In genomic region chr1:47231314-47232186, GRCh38 we compare ENCODE assay signal across 1 cellular context.
TF ChIP-seq lines count a peak whose summit lies in the region.

No MANE protein-coding gene starts in this region.

TF ChIP-seq in K562, 482 proteins besides CTCF, POLR2A, EP300 and RAD21 (continued from another document and continues in another):
- TF ChIP-seq, protein P1, sequence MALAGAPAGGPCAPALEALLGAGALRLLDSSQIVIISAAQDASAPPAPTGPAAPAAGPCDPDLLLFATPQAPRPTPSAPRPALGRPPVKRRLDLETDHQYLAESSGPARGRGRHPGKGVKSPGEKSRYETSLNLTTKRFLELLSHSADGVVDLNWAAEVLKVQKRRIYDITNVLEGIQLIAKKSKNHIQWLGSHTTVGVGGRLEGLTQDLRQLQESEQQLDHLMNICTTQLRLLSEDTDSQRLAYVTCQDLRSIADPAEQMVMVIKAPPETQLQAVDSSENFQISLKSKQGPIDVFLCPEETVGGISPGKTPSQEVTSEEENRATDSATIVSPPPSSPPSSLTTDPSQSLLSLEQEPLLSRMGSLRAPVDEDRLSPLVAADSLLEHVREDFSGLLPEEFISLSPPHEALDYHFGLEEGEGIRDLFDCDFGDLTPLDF (CRISPR knock-in tag; IDR thresholded peaks at IDR 0.05), result 0 out of 2 replicates have a peak, but pooled peaks have one; percentile 50
- TF ChIP-seq SNRNP70 (optimal IDR thresholded peaks at IDR 0.05; ENCODE audit: low read depth, low read length) (no peak), HMGN3 (IDR thresholded peaks at IDR 0.05; ENCODE audit: borderline replicate concordance, extremely low read depth, insufficient read length, low read depth, low read length) (no peak), EP400 (IDR thresholded peaks at IDR 0.05) (peak; percentile 94), OTX1 (CRISPR knock-in tag; IDR thresholded peaks at IDR 0.05) (peak; percentile 58; the same call in 1 of the 2 replicates), MAX (CRISPR knock-in tag; IDR thresholded peaks at IDR 0.05) (no peak), CHD4 (IDR thresholded peaks at IDR 0.05; ENCODE audit: insufficient read depth, insufficient replicate concordance, low read depth, low read length, poor library complexity, severe bottlenecking) (no peak), GATAD2B (IDR thresholded peaks at IDR 0.05; ENCODE audit: borderline replicate concordance) (no peak), PURB (CRISPR knock-in tag; IDR thresholded peaks at IDR 0.05; ENCODE audit: low read depth) (no peak), ZNF75A (CRISPR knock-in tag; IDR thresholded peaks at IDR 0.05) (no peak), FIP1L1 (IDR thresholded peaks at IDR 0.05; ENCODE audit: low read depth, low read length, poor library complexity, severe bottlenecking) (no peak), KLF6 (CRISPR knock-in tag; IDR thresholded peaks at IDR 0.05; ENCODE audit: borderline replicate concordance) (peak; percentile 57; the same call in 1 of the 2 replicates), SMARCE1 (IDR thresholded peaks at IDR 0.05) (peak; percentile 84), MEF2D (tag; conservative IDR thresholded peaks at IDR 0.05; ENCODE audit: low read depth) (peak; percentile 69; the same call in 1 of the 2 replicates), CBX5 (IDR thresholded peaks at IDR 0.05; ENCODE audit: borderline replicate concordance, low read depth) (no peak), CCAR2 (IDR thresholded peaks at IDR 0.05; ENCODE audit: low read depth, low read length) (no peak), HDAC2 (IDR thresholded peaks at IDR 0.05) (peak; percentile 75; the same call in 1 of the 2 replicates), ZNF316 (IDR thresholded peaks at IDR 0.05) (peak; percentile 38; the same call in 1 of the 2 replicates), MTA3 (IDR thresholded peaks at IDR 0.05; ENCODE audit: borderline replicate concordance) (0 out of 2 replicates have a peak, but pooled peaks have one; percentile 32), ZNF12 (CRISPR knock-in tag; IDR thresholded peaks at IDR 0.05) (no peak; the same call in 1 of the 2 replicates), ZNF347 (CRISPR knock-in tag; IDR thresholded peaks at IDR 0.05; ENCODE audit: low read depth) (no peak), CAMTA2 (CRISPR knock-in tag; conservative IDR thresholded peaks at IDR 0.05) (no peak), TBL1XR1 (IDR thresholded peaks at IDR 0.05; ENCODE audit: low read length in 2 of 2) (peak in 1 of 2 experiments; percentile 23; a peak in 1 of 4 replicates), LEF1 (IDR thresholded peaks at IDR 0.05) (peak; percentile 83), TAF15 (IDR thresholded peaks at IDR 0.05; ENCODE audit: low read depth, low read length) (no peak), GABPA (tag; conservative IDR thresholded peaks at IDR 0.05; ENCODE audit: low read depth) (peak; percentile 52; the same call in 1 of the 2 replicates), HDGF (IDR thresholded peaks at IDR 0.05) (peak; percentile 97; the same call in 1 of the 2 replicates), ZNF175 (CRISPR knock-in tag; IDR thresholded peaks at IDR 0.05; ENCODE audit: low read depth) (no peak), ELF4 (CRISPR knock-in tag; IDR thresholded peaks at IDR 0.05) (peak; percentile 31; the same call in 1 of the 2 replicates), HNRNPLL (IDR thresholded peaks at IDR 0.05; ENCODE audit: low read depth, low read length, poor library complexity, severe bottlenecking) (peak; percentile 93), RFX1 (IDR thresholded peaks at IDR 0.05) (no peak), MEF2A (IDR thresholded peaks at IDR 0.05; ENCODE audit: control insufficient read depth, low read depth, low read length) (no peak), CBX3 (IDR thresholded peaks at IDR 0.05; ENCODE audit: borderline replicate concordance in 1 of 2, low read length in 2 of 2) (peak in 1 of 2 experiments; percentile 64; a peak in 2 of 3 replicates), NR4A1 (CRISPR knock-in tag; IDR thresholded peaks at IDR 0.05) (no peak), NR4A1 (tag; IDR thresholded peaks at IDR 0.05) (no peak), ZNF561 (CRISPR knock-in tag; conservative IDR thresholded peaks at IDR 0.05) (no peak), EZH2 (IDR thresholded peaks at IDR 0.05; ENCODE audit: borderline replicate concordance, low read depth, low read length) (no peak), NR2F6 (CRISPR knock-in tag; IDR thresholded peaks at IDR 0.05) (no peak), ZKSCAN1 (IDR thresholded peaks at IDR 0.05; ENCODE audit: low read depth, low read length) (no peak; the same call in 1 of the 2 replicates), POLR2AphosphoS5 (IDR thresholded peaks at IDR 0.05; ENCODE audit: control insufficient read depth, insufficient read depth, low read depth, low read length) (peak; percentile 73), JUNB (CRISPR knock-in tag; conservative IDR thresholded peaks at IDR 0.05) (no peak), SMAD2 (IDR thresholded peaks at IDR 0.05; ENCODE audit: low read depth, low read length) (no peak), RBM22 (IDR thresholded peaks at IDR 0.05; ENCODE audit: low read depth, low read length, poor library complexity, severe bottlenecking) (peak; percentile 73), ZFPM2 (CRISPR knock-in tag; IDR thresholded peaks at IDR 0.05) (no peak), PHF8 (IDR thresholded peaks at IDR 0.05; ENCODE audit: borderline replicate concordance, low read length) (peak; percentile 53; the same call in 1 of the 2 replicates), TBP (optimal IDR thresholded peaks at IDR 0.05; ENCODE audit: low read depth, low read length) (peak; percentile 73), SREBF1 (IDR thresholded peaks at IDR 0.05; ENCODE audit: borderline replicate concordance, low read depth, low read length) (no peak), HDAC6 (IDR thresholded peaks at IDR 0.05; ENCODE audit: low read depth, low read length) (no peak), ZNF707 (CRISPR knock-in tag; conservative IDR thresholded peaks at IDR 0.05) (no peak), KAT7 (CRISPR knock-in tag; IDR thresholded peaks at IDR 0.05; ENCODE audit: borderline replicate concordance) (peak; percentile 84), ZNF589 (CRISPR knock-in tag; IDR thresholded peaks at IDR 0.05; ENCODE audit: low read depth) (no peak; the same call in 1 of the 2 replicates), STAT5B (CRISPR knock-in tag; IDR thresholded peaks at IDR 0.05) (no peak), MED1 (CRISPR knock-in tag; IDR thresholded peaks at IDR 0.05; ENCODE audit: borderline replicate concordance) (no peak), L3MBTL2 (IDR thresholded peaks at IDR 0.05) (peak; percentile 79), SIN3B (IDR thresholded peaks at IDR 0.05; ENCODE audit: low read depth) (no peak), KDM2B (CRISPR knock-in tag; IDR thresholded peaks at IDR 0.05) (no peak), TCF3 (CRISPR knock-in tag; IDR thresholded peaks at IDR 0.05) (peak; percentile 61; the same call in 1 of the 2 replicates), ARHGAP35 (IDR thresholded peaks at IDR 0.05; ENCODE audit: partially characterized antibody) (peak; percentile 1), TEAD1 (CRISPR knock-in tag; IDR thresholded peaks at IDR 0.05) (0 out of 4 replicates have a peak, but pooled peaks of 1 of the 2 experiments have one; percentile 25), ZNF274 (IDR thresholded peaks at IDR 0.05; ENCODE audit: borderline replicate concordance, low read depth, low read length) (no peak), STAT5A (IDR thresholded peaks at IDR 0.05; ENCODE audit: borderline replicate concordance, low read length) (peak; percentile 55; the same call in 1 of the 2 replicates), SMARCB1 (IDR thresholded peaks at IDR 0.05; ENCODE audit: insufficient read length, low read depth) (peak; percentile 72), DMBX1 (CRISPR knock-in tag; IDR thresholded peaks at IDR 0.05; ENCODE audit: borderline replicate concordance) (no peak), SRF (CRISPR knock-in tag; IDR thresholded peaks at IDR 0.05) (no peak), ZNF174 (CRISPR knock-in tag; IDR thresholded peaks at IDR 0.05) (no peak), PTBP1 (IDR thresholded peaks at IDR 0.05; ENCODE audit: low read depth, low read length) (no peak), MCM2 (IDR thresholded peaks at IDR 0.05; ENCODE audit: low read depth) (no peak), ZNF146 (CRISPR knock-in tag; IDR thresholded peaks at IDR 0.05; ENCODE audit: unreplicated experiment) (no peak), NEUROD1 (IDR thresholded peaks at IDR 0.05; ENCODE audit: borderline replicate concordance, low read depth, low read length, partially characterized antibody) (no peak), FOS (IDR thresholded peaks at IDR 0.05; ENCODE audit: extremely low read depth, insufficient read length) (no peak), USF2 (CRISPR knock-in tag; IDR thresholded peaks at IDR 0.05) (no peak; the same call in 1 of the 2 replicates), ZNF507 (tag; conservative IDR thresholded peaks at IDR 0.05) (no peak), RAD51 (IDR thresholded peaks at IDR 0.05; ENCODE audit: borderline replicate concordance, low read depth) (peak; percentile 32; the same call in 1 of the 2 replicates)
- TF ChIP-seq, protein P2, sequence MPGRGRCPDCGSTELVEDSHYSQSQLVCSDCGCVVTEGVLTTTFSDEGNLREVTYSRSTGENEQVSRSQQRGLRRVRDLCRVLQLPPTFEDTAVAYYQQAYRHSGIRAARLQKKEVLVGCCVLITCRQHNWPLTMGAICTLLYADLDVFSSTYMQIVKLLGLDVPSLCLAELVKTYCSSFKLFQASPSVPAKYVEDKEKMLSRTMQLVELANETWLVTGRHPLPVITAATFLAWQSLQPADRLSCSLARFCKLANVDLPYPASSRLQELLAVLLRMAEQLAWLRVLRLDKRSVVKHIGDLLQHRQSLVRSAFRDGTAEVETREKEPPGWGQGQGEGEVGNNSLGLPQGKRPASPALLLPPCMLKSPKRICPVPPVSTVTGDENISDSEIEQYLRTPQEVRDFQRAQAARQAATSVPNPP (IDR thresholded peaks at IDR 0.05; ENCODE audit: borderline replicate concordance, insufficient read depth, insufficient read length), result no peak
- TF ChIP-seq, protein P3, sequence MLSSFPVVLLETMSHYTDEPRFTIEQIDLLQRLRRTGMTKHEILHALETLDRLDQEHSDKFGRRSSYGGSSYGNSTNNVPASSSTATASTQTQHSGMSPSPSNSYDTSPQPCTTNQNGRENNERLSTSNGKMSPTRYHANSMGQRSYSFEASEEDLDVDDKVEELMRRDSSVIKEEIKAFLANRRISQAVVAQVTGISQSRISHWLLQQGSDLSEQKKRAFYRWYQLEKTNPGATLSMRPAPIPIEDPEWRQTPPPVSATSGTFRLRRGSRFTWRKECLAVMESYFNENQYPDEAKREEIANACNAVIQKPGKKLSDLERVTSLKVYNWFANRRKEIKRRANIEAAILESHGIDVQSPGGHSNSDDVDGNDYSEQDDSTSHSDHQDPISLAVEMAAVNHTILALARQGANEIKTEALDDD (IDR thresholded peaks at IDR 0.05), result no peak
- TF ChIP-seq, protein P4, sequence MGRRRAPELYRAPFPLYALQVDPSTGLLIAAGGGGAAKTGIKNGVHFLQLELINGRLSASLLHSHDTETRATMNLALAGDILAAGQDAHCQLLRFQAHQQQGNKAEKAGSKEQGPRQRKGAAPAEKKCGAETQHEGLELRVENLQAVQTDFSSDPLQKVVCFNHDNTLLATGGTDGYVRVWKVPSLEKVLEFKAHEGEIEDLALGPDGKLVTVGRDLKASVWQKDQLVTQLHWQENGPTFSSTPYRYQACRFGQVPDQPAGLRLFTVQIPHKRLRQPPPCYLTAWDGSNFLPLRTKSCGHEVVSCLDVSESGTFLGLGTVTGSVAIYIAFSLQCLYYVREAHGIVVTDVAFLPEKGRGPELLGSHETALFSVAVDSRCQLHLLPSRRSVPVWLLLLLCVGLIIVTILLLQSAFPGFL (CRISPR knock-in tag; IDR thresholded peaks at IDR 0.05), result no peak
- TF ChIP-seq, protein P5, sequence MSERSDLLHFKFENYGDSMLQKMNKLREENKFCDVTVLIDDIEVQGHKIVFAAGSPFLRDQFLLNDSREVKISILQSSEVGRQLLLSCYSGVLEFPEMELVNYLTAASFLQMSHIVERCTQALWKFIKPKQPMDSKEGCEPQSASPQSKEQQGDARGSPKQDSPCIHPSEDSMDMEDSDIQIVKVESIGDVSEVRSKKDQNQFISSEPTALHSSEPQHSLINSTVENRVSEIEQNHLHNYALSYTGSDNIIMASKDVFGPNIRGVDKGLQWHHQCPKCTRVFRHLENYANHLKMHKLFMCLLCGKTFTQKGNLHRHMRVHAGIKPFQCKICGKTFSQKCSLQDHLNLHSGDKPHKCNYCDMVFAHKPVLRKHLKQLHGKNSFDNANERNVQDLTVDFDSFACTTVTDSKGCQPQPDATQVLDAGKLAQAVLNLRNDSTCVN (CRISPR knock-in tag; IDR thresholded peaks at IDR 0.05), result peak; percentile 93; the same call in 1 of the 2 replicates
- TF ChIP-seq, protein P6, sequence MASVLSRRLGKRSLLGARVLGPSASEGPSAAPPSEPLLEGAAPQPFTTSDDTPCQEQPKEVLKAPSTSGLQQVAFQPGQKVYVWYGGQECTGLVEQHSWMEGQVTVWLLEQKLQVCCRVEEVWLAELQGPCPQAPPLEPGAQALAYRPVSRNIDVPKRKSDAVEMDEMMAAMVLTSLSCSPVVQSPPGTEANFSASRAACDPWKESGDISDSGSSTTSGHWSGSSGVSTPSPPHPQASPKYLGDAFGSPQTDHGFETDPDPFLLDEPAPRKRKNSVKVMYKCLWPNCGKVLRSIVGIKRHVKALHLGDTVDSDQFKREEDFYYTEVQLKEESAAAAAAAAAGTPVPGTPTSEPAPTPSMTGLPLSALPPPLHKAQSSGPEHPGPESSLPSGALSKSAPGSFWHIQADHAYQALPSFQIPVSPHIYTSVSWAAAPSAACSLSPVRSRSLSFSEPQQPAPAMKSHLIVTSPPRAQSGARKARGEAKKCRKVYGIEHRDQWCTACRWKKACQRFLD (CRISPR knock-in tag; IDR thresholded peaks at IDR 0.05), result no peak
- TF ChIP-seq, protein P7, sequence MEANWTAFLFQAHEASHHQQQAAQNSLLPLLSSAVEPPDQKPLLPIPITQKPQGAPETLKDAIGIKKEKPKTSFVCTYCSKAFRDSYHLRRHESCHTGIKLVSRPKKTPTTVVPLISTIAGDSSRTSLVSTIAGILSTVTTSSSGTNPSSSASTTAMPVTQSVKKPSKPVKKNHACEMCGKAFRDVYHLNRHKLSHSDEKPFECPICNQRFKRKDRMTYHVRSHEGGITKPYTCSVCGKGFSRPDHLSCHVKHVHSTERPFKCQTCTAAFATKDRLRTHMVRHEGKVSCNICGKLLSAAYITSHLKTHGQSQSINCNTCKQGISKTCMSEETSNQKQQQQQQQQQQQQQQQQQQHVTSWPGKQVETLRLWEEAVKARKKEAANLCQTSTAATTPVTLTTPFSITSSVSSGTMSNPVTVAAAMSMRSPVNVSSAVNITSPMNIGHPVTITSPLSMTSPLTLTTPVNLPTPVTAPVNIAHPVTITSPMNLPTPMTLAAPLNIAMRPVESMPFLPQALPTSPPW (CRISPR knock-in tag; IDR thresholded peaks at IDR 0.05), result no peak
